ENCODE assay signal across 8 cellular contexts in the genomic region with DNA sequence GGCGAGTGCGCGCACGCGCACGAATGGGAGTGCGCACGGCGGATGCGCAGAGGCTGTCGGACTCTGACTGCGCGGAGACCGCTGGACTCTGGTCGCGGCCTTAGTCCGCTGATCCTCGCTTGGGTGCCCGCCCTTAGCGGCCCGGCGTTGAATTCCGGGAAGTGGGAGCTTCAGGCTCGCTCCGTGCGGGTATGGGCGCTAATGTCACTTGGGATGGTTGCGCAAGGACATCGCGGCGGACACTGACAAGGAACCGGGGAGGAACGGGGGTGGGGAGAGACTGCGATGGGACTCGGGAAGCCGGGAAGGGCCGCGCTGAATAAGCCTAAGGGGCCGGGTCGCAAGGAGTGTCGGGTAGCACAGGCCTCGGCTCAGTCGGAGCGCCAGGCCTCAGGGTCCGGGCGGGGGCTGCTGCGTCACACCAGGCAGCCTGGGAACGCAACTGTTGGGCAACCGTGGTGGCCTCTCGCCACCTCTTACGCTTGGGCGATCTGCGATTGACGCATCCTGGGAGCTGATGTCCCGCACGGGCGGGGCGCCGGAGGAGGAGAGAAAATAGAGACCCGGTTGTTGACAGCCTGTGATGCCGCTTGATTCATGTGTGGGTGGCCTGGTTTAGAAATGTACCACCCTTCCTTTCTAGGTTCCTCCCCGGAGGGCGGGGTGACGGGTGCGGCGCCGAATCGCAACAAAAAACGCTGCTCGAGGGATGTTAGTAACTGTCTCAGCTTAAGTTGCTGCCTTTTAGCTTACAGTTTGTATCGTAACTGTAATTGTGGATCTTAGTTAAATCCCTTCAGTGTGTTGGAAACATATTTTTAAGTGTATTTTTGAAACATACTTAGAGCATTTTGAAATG. TPM values are rescaled to one million over a fixed set of nuclear protein-coding genes. Genes with fewer than 3 reads are reported as not detected.
DNase-seq lines count a peak whose midpoint lies in the region; ATAC-seq and TF ChIP-seq lines count a peak whose summit lies in the region.

No MANE protein-coding gene starts in this region.

- H3K9me3 ChIP-seq in muscle layer of colon (ENCODE audit: low read length) = no peaks in the 10 kb centered on the region

- peaks cover 29% of the 10 kb centered on the region for H3K4me1 ChIP-seq in muscle layer of colon (ENCODE audit: insufficient read depth, low read length)

- H3K9ac ChIP-seq in muscle layer of colon (ENCODE audit: low read length) = peak overlapping the region; percentile 100

- H3K27ac ChIP-seq in muscle layer of colon (ENCODE audit: low read depth, low read length) = peak overlapping the region; percentile 100

- H3K27me3 ChIP-seq in muscle layer of colon (ENCODE audit: control insufficient read depth in 1 of 2, insufficient read depth in 2 of 2, low read length in 2 of 2) = no peaks in the 10 kb centered on the region

- DNase-seq in DMS153 (lab: John Stamatoyannopoulos, UW) = peak; percentile 53
- DNase-seq in HuH-7.5 (ENCODE audit: low spot score) = peak; percentile 66
- peak; percentile 93 to 94 for DNase-seq in activated T-cell treated with anti-CD3 and anti-CD28 coated beads, Interleukin-2, amount 50 U/mL, for 48 hours
- peak; percentile 82 to 84 for DNase-seq in stimulated activated CD8-positive, alpha-beta memory T cell treated with anti-CD3 and anti-CD28 coated beads, Interleukin-7, amount 100 ng/mL, for 1 hour (ENCODE audit: low read depth in 2 of 2)

- peak; percentile 66 for ATAC-seq in GM21528 (IDR thresholded peaks at IDR 0.05; ENCODE audit: low FRiP score, unreplicated experiment)
- ATAC-seq in esophagus mucosa = peak; percentile 90

- H3K36me3 ChIP-seq in muscle layer of colon (ENCODE audit: insufficient read depth, low read length) = peaks cover 17% of the 10 kb centered on the region

- H3K4me3 ChIP-seq in muscle layer of colon (ENCODE audit: low read depth in 1 of 2, low read length in 2 of 2) = peak overlapping the region; percentile 86 to 97

TF ChIP-seq in PFSK-1, 5 proteins besides CTCF, POLR2A, EP300 and RAD21:
- TF ChIP-seq TAF1 (IDR thresholded peaks at IDR 0.05; ENCODE audit: borderline replicate concordance, insufficient read depth, low read length) (peak; percentile 42; the same call in 1 of the 2 replicates), FOXP2 (optimal IDR thresholded peaks at IDR 0.05; ENCODE audit: borderline replicate concordance, extremely low read depth, extremely low read length, insufficient read depth) (peak; percentile 85), SIN3A (IDR thresholded peaks at IDR 0.05; ENCODE audit: borderline replicate concordance, insufficient read depth, low read length) (peak; percentile 69; the same call in 1 of the 2 replicates), POLR2AphosphoS5 (IDR thresholded peaks at IDR 0.05; ENCODE audit: low read depth, low read length) (peak; percentile 86)
- TF ChIP-seq, protein P1, sequence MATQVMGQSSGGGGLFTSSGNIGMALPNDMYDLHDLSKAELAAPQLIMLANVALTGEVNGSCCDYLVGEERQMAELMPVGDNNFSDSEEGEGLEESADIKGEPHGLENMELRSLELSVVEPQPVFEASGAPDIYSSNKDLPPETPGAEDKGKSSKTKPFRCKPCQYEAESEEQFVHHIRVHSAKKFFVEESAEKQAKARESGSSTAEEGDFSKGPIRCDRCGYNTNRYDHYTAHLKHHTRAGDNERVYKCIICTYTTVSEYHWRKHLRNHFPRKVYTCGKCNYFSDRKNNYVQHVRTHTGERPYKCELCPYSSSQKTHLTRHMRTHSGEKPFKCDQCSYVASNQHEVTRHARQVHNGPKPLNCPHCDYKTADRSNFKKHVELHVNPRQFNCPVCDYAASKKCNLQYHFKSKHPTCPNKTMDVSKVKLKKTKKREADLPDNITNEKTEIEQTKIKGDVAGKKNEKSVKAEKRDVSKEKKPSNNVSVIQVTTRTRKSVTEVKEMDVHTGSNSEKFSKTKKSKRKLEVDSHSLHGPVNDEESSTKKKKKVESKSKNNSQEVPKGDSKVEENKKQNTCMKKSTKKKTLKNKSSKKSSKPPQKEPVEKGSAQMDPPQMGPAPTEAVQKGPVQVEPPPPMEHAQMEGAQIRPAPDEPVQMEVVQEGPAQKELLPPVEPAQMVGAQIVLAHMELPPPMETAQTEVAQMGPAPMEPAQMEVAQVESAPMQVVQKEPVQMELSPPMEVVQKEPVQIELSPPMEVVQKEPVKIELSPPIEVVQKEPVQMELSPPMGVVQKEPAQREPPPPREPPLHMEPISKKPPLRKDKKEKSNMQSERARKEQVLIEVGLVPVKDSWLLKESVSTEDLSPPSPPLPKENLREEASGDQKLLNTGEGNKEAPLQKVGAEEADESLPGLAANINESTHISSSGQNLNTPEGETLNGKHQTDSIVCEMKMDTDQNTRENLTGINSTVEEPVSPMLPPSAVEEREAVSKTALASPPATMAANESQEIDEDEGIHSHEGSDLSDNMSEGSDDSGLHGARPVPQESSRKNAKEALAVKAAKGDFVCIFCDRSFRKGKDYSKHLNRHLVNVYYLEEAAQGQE (IDR thresholded peaks at IDR 0.05; ENCODE audit: insufficient read depth in 1 of 2, low read depth in 2 of 2, low read length in 2 of 2) = no peak
TF ChIP-seq in PFSK-1: peak in this region for 4.

RNA-seq across cellular contexts. Expression of a gene that starts 0.5 kb away (rescaled TPM):
- polyA plus RNA-seq in PFSK-1 (2012; ENCODE audit: insufficient read length, low read depth) = 11.4 TPM
- 21.7 TPM for total RNA-seq in esophagus mucosa

Comparison
In these comparisons a context has a peak if more than half of its experiments do, and no peak if none do; other contexts are left out.
1. Peak in every context shown above with its lines: DNase-seq, ATAC-seq, H3K4me3 ChIP-seq and H3K27ac ChIP-seq.